Comparison of ENCODE assay signal across 14 cellular contexts in genomic region chr1:212545941-212546638, GRCh38.
DNase-seq lines count a peak whose midpoint lies in the region; ATAC-seq and TF ChIP-seq lines count a peak whose summit lies in the region.
"Had no signal": no experiment of that assay in that cellular context is flagged by ENCODE, and none has a peak within 500 bp of the region (broad histone marks: within the 10 kb centered on the region; RNA-seq: fewer than 3 reads in every experiment).

No MANE protein-coding gene starts in this region.

- no peak for TF ChIP-seq CTCF in omental fat pad (IDR thresholded peaks at IDR 0.05)

- DNase-seq in Ammon's horn (ENCODE audit: low spot score) = peak; percentile 62
- DNase-seq in NOMO-1 treated with DMSO at 0.1 percent for 48 hours (lab: John Stamatoyannopoulos, UW; ENCODE audit: unreplicated experiment) = peak; percentile 64
- DNase-seq in fibroblast of gingiva (ENCODE audit: low read depth) = peak; percentile 73
- no peak for DNase-seq in omental fat pad (ENCODE audit: low spot score)
- DNase-seq in NCI-H345 (lab: John Stamatoyannopoulos, UW) = no peak
- DNase-seq in NCI-H1436 treated with DMSO at 0.1 percent for 48 hours (lab: John Stamatoyannopoulos, UW) = no peak
- DNase-seq in naive thymus-derived CD8-positive, alpha-beta T cell = no peak
- DNase-seq: activated effector memory CD4-positive, alpha-beta T cell treated with Interleukin-2 at 50 U/mL for 16 hours; BE2C; NCI-H2171; SHP77 treated with DMSO at 0.1 percent for 48 hours; spleen had no signal

- H3K27ac Mint-ChIP-seq in naive thymus-derived CD8-positive, alpha-beta T cell = no peak overlapping the region

- H3K27me3 Mint-ChIP-seq in naive thymus-derived CD8-positive, alpha-beta T cell = peaks cover 4 to 21% (median 8%) of the 10 kb centered on the region in 5 donors

- no peaks in the 10 kb centered on the region for H3K36me3 Mint-ChIP-seq in naive thymus-derived CD8-positive, alpha-beta T cell

- peaks cover 0 to 7% (median 0%) of the 10 kb centered on the region in 4 donors for H3K4me1 Mint-ChIP-seq in naive thymus-derived CD8-positive, alpha-beta T cell

- H3K4me3 Mint-ChIP-seq in naive thymus-derived CD8-positive, alpha-beta T cell = no peak overlapping the region

- ATAC-seq in omental fat pad (ENCODE audit: low FRiP score) (peak; percentile 93), HG02571 (IDR thresholded peaks at IDR 0.05; ENCODE audit: unreplicated experiment) (no peak)
- no peak for ATAC-seq in naive thymus-derived CD8-positive, alpha-beta T cell
- ATAC-seq: activated CD4-positive, CD25-positive, alpha-beta regulatory T cell treated with anti-CD3 and anti-CD28 coated beads, Interleukin-2, amount 50 U/mL, for 24 hours had no signal

- POLR2A ChIA-PET in naive thymus-derived CD8-positive, alpha-beta T cell (lab: Charles Lee) = no interaction called here

- no peaks in the 10 kb centered on the region for H3K9me3 Mint-ChIP-seq in naive thymus-derived CD8-positive, alpha-beta T cell

Comparison
In these comparisons a context has a peak if more than half of its experiments do, and no peak if none do; other contexts are left out.
1. DNase-seq: peak in Ammon's horn (single experiment), NOMO-1 treated with DMSO at 0.1 percent for 48 hours (single experiment) and fibroblast of gingiva (single experiment); none in omental fat pad (single experiment), NCI-H345 (single experiment), NCI-H1436 treated with DMSO at 0.1 percent for 48 hours (single experiment) and naive thymus-derived CD8-positive, alpha-beta T cell (0 of 10).